Comparison of ENCODE assay signal across 8 cellular contexts in genomic region chr17:7686221-7687071, GRCh38. TPM values are rescaled to one million over a fixed set of nuclear protein-coding genes. Genes with fewer than 3 reads are reported as not detected.
DNase-seq lines count a peak whose midpoint lies in the region; ATAC-seq, FAIRE-seq and TF ChIP-seq lines count a peak whose summit lies in the region.

No MANE protein-coding gene starts in this region.

- H3K9me3 ChIP-seq in A549, result no peaks in the 10 kb centered on the region
- no peaks in the 10 kb centered on the region for H3K9me3 ChIP-seq in kidney (ENCODE audit: control insufficient read depth in 1 of 2, low read length in 2 of 2)

- TF ChIP-seq POLR2A in A549 (IDR thresholded peaks at IDR 0.05; ENCODE audit: low read length), result peak; percentile 57

- peak; percentile 78 to 95 for DNase-seq in A549 (ENCODE audit: low read depth in 1 of 2, low spot score in 1 of 2)
- peak; percentile 70 for DNase-seq in NCI-H2196 treated with DMSO at 0.1 percent for 48 hours (lab: John Stamatoyannopoulos, UW; ENCODE audit: unreplicated experiment)
- DNase-seq in activated CD4-positive, CD25-positive, alpha-beta regulatory T cell (lab: John Stamatoyannopoulos, UW), result peak; percentile 56 to 65 (median 62)
- peak; percentile 88 for DNase-seq in central memory CD4-positive, alpha-beta T cell
- DNase-seq in kidney, result peak; percentile 91
- peak; percentile 86 for DNase-seq in stimulated activated CD4-positive, alpha-beta T cell treated with anti-CD3 and anti-CD28 coated beads, Interleukin-15, amount 100 ng/mL, for 24 hours

- CTCF ChIA-PET in A549 (lab: Yijun Ruan, JAX), result interaction anchor here (0.6 to 10.0 kb wide), 33 partner anchors 12 to 323 kb away, joined by 3 to 191 read pairs (median 10); partner anchors contain the start of genes ATP1B2, CD68, DNAH2 and EFNB3

- POLR2A ChIA-PET in A549 (lab: Yijun Ruan, JAX), result interaction anchor here (0.5 to 4.1 kb wide), 46 partner anchors 12 to 487 kb away, joined by 3 to 97 read pairs (median 6); partner anchors contain the start of genes ATP1B2, CD68, CNTROB and CYB5D1

- ATAC-seq in A549 (peak; percentile 55 to 66), GM18858 (IDR thresholded peaks at IDR 0.05; ENCODE audit: unreplicated experiment) (peak; percentile 42), HG03097 (IDR thresholded peaks at IDR 0.05; ENCODE audit: low FRiP score, unreplicated experiment) (peak; percentile 49)

- peak overlapping the region; percentile 77 for H3K4me3 ChIP-seq in A549
- peak overlapping the region; percentile 98 to 99 for H3K4me3 ChIP-seq in kidney (ENCODE audit: low read length in 2 of 2)

- H3K9ac ChIP-seq in kidney (ENCODE audit: low read length in 2 of 2), result peak overlapping the region; percentile 95 to 96

- H3K36me3 ChIP-seq in kidney (ENCODE audit: control insufficient read depth in 1 of 2, insufficient read depth in 2 of 2, low read length in 2 of 2), result no peaks in the 10 kb centered on the region

- intact Hi-C loops in kidney (cut with DNase I), result no loop called here

- TF ChIP-seq RAD21 in A549 (conservative IDR thresholded peaks at IDR 0.05 in 1 of 2, IDR thresholded peaks at IDR 0.05 in 1 of 2), result no peak

- FAIRE-seq in A549 (lab: Jason Lieb, UNC) (no peak), kidney (lab: Jason Lieb, UNC) (no peak)

- H3K4me1 ChIP-seq in A549 (peaks cover 23% of the 10 kb centered on the region), kidney (ENCODE audit: control insufficient read depth in 1 of 2, insufficient read depth in 1 of 2, low read depth in 1 of 2, low read length in 2 of 2) (peaks cover 7 to 14% of the 10 kb centered on the region in 2 donors)

- H3K27ac ChIP-seq in A549 (peak overlapping the region; percentile 94 to 95), kidney (ENCODE audit: low read depth in 2 of 2, low read length in 2 of 2) (peak overlapping the region; percentile 96)

- TF ChIP-seq CTCF in A549 (IDR thresholded peaks at IDR 0.05), result no peak
- TF ChIP-seq CTCF in kidney (IDR thresholded peaks at IDR 0.05; ENCODE audit: borderline replicate concordance, extremely low read depth, insufficient read depth), result no peak

- no peak for TF ChIP-seq EP300 in A549 (IDR thresholded peaks at IDR 0.05)

- 2% methylated on average over 30 of the region's 30 CpGs for WGBS in A549 (ENCODE audit: missing lambda C conversion rate)

- peak overlapping the region; percentile 93 for H3K4me2 ChIP-seq in A549

TF ChIP-seq in A549, 52 proteins besides CTCF, POLR2A, EP300 and RAD21 (continues in another document):
- no peak for TF ChIP-seq ATOH8 (CRISPR knock-in tag; IDR thresholded peaks at IDR 0.05; ENCODE audit: low read depth)
- TF ChIP-seq, protein P1, sequence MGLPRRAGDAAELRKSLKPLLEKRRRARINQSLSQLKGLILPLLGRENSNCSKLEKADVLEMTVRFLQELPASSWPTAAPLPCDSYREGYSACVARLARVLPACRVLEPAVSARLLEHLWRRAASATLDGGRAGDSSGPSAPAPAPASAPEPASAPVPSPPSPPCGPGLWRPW (IDR thresholded peaks at IDR 0.05), result no peak
- no peak for TF ChIP-seq EHMT2 (IDR thresholded peaks at IDR 0.05; ENCODE audit: low read depth)
- TF ChIP-seq FOSL2 (IDR thresholded peaks at IDR 0.05), result no peak
- no peak for TF ChIP-seq FOSL2 (CRISPR knock-in tag; IDR thresholded peaks at IDR 0.05)
- TF ChIP-seq NFE2L2 (conservative IDR thresholded peaks at IDR 0.05; ENCODE audit: low read length), result no peak
- TF ChIP-seq SMC3 (IDR thresholded peaks at IDR 0.05), result no peak
- no peak for TF ChIP-seq MAZ (IDR thresholded peaks at IDR 0.05; ENCODE audit: borderline replicate concordance, low read depth, low read length)
- TF ChIP-seq RNF2 (IDR thresholded peaks at IDR 0.05; ENCODE audit: borderline replicate concordance, low read depth), result no peak
- TF ChIP-seq, protein P2, sequence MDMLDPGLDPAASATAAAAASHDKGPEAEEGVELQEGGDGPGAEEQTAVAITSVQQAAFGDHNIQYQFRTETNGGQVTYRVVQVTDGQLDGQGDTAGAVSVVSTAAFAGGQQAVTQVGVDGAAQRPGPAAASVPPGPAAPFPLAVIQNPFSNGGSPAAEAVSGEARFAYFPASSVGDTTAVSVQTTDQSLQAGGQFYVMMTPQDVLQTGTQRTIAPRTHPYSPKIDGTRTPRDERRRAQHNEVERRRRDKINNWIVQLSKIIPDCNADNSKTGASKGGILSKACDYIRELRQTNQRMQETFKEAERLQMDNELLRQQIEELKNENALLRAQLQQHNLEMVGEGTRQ (IDR thresholded peaks at IDR 0.05), result no peak
- TF ChIP-seq HOXB13 (CRISPR knock-in tag; IDR thresholded peaks at IDR 0.05; ENCODE audit: low read depth), result no peak
- peak; percentile 93 for TF ChIP-seq TP53 (CRISPR knock-in tag; IDR thresholded peaks at IDR 0.05)
- TF ChIP-seq, protein P3, sequence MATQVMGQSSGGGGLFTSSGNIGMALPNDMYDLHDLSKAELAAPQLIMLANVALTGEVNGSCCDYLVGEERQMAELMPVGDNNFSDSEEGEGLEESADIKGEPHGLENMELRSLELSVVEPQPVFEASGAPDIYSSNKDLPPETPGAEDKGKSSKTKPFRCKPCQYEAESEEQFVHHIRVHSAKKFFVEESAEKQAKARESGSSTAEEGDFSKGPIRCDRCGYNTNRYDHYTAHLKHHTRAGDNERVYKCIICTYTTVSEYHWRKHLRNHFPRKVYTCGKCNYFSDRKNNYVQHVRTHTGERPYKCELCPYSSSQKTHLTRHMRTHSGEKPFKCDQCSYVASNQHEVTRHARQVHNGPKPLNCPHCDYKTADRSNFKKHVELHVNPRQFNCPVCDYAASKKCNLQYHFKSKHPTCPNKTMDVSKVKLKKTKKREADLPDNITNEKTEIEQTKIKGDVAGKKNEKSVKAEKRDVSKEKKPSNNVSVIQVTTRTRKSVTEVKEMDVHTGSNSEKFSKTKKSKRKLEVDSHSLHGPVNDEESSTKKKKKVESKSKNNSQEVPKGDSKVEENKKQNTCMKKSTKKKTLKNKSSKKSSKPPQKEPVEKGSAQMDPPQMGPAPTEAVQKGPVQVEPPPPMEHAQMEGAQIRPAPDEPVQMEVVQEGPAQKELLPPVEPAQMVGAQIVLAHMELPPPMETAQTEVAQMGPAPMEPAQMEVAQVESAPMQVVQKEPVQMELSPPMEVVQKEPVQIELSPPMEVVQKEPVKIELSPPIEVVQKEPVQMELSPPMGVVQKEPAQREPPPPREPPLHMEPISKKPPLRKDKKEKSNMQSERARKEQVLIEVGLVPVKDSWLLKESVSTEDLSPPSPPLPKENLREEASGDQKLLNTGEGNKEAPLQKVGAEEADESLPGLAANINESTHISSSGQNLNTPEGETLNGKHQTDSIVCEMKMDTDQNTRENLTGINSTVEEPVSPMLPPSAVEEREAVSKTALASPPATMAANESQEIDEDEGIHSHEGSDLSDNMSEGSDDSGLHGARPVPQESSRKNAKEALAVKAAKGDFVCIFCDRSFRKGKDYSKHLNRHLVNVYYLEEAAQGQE (IDR thresholded peaks at IDR 0.05), result no peak; the same call in none of the 2 replicates
- 0 out of 2 replicates have a peak, but pooled peaks have one; percentile 10 for TF ChIP-seq ESRRA (IDR thresholded peaks at IDR 0.05; ENCODE audit: borderline replicate concordance, low read length)

RNA-seq across cellular contexts. Expression of gene TP53, which starts 0.8 kb away (rescaled TPM):
- polyA plus RNA-seq in A549 (2011; rRNA removed), result 65.9 and 80.1 TPM in 2 replicates
- 63.6 and 87.3 TPM in 2 replicates for polyA plus RNA-seq in A549 (2012; cell fraction: cytosol; rRNA removed)
- polyA plus RNA-seq in A549 (2012; cell fraction: nucleus; rRNA removed), result 87.9 and 106 TPM in 2 replicates
- 53.1 to 64.0 TPM (median 59.4 TPM) in 3 replicates for polyA plus RNA-seq in A549 (2017; fragmentation: RNase III; extraction: RNeasy Plus Mini Kit Qiagen cat#74134 plus additional on column Dnase treatment)
- polyA minus RNA-seq in A549 (2011; rRNA and poly(A)+ RNA removed), result 108 and 128 TPM in 2 replicates
- total RNA-seq in kidney, result 66.9 TPM
- polyA plus RNA-seq in kidney (ENCODE audit: insufficient read depth, low read depth, low replicate concordance), result 14.8 TPM

RNA-seq across cellular contexts. Expression of gene WRAP53, which starts 1.8 kb away (rescaled TPM):
- polyA plus RNA-seq in A549 (2011; rRNA removed), result 15.9 and 17.4 TPM in 2 replicates
- polyA plus RNA-seq in A549 (2012; cell fraction: cytosol; rRNA removed), result 34.6 and 41.0 TPM in 2 replicates
- polyA plus RNA-seq in A549 (2012; cell fraction: nucleus; rRNA removed), result 72.3 and 83.0 TPM in 2 replicates
- 33.8 to 34.0 TPM (median 33.9 TPM) in 3 replicates for polyA plus RNA-seq in A549 (2017; fragmentation: RNase III; extraction: RNeasy Plus Mini Kit Qiagen cat#74134 plus additional on column Dnase treatment)
- polyA minus RNA-seq in A549 (2011; rRNA and poly(A)+ RNA removed), result 15.6 and 17.0 TPM in 2 replicates
- total RNA-seq in kidney, result 6.5 TPM
- 10.8 TPM for polyA plus RNA-seq in kidney (ENCODE audit: insufficient read depth, low read depth, low replicate concordance)

RNA-seq across cellular contexts. Expression of gene EFNB3, which starts 18.6 kb away (rescaled TPM):
- polyA plus RNA-seq in A549 (2011; rRNA removed), result 1.9 and 2.1 TPM in 2 replicates
- polyA plus RNA-seq in A549 (2012; cell fraction: cytosol; rRNA removed), result 0.53 and 0.74 TPM in 2 replicates
- polyA plus RNA-seq in A549 (2012; cell fraction: nucleus; rRNA removed), result 1.0 and 1.3 TPM in 2 replicates
- 0.96 to 1.9 TPM (median 1.7 TPM) in 3 replicates for polyA plus RNA-seq in A549 (2017; fragmentation: RNase III; extraction: RNeasy Plus Mini Kit Qiagen cat#74134 plus additional on column Dnase treatment)
- 2.0 and 2.1 TPM in 2 replicates for polyA minus RNA-seq in A549 (2011; rRNA and poly(A)+ RNA removed)
- 3.5 TPM for total RNA-seq in kidney
- polyA plus RNA-seq in kidney (ENCODE audit: insufficient read depth, low read depth, low replicate concordance), result 2.3 TPM

RNA-seq across cellular contexts. Expression of gene DNAH2, which starts 31.1 kb away (rescaled TPM):
- 0.08 TPM in 2 replicates for polyA plus RNA-seq in A549 (2011; rRNA removed)
- 0.01 TPM in 2 replicates for polyA plus RNA-seq in A549 (2012; cell fraction: cytosol; rRNA removed)
- 0.02 and 0.13 TPM in 2 replicates for polyA plus RNA-seq in A549 (2012; cell fraction: nucleus; rRNA removed)
- 0.01 to 0.05 TPM (median 0.03 TPM) in 3 replicates for polyA plus RNA-seq in A549 (2017; fragmentation: RNase III; extraction: RNeasy Plus Mini Kit Qiagen cat#74134 plus additional on column Dnase treatment)
- 0.17 and 0.19 TPM in 2 replicates for polyA minus RNA-seq in A549 (2011; rRNA and poly(A)+ RNA removed)
- total RNA-seq in kidney, result 0.66 TPM
- 0.17 TPM for polyA plus RNA-seq in kidney (ENCODE audit: insufficient read depth, low read depth, low replicate concordance)

RNA-seq across cellular contexts. Expression of gene ATP1B2, which starts 35.7 kb away (rescaled TPM):
- 0.16 and 0.20 TPM in 2 replicates for polyA plus RNA-seq in A549 (2011; rRNA removed)
- polyA plus RNA-seq in A549 (2012; cell fraction: cytosol; rRNA removed), result 0.01 and 0.03 TPM in 2 replicates
- polyA plus RNA-seq in A549 (2012; cell fraction: nucleus; rRNA removed), result 0.04 and 0.05 TPM in 2 replicates
- 0.05 to 0.26 TPM (median 0.10 TPM) in 3 replicates for polyA plus RNA-seq in A549 (2017; fragmentation: RNase III; extraction: RNeasy Plus Mini Kit Qiagen cat#74134 plus additional on column Dnase treatment)
- polyA minus RNA-seq in A549 (2011; rRNA and poly(A)+ RNA removed), result not detected in 2 replicates
- total RNA-seq in kidney, result 7.6 TPM
- polyA plus RNA-seq in kidney (ENCODE audit: insufficient read depth, low read depth, low replicate concordance), result 12.8 TPM

Comparison
In these comparisons a context has a peak if more than half of its experiments do, and no peak if none do; other contexts are left out.
1. Peak in every context shown above with its lines: DNase-seq, ATAC-seq, H3K4me3 ChIP-seq and H3K27ac ChIP-seq.